1 cellular context compared by ENCODE assay signal in genomic region chr16:88023786-88024185, GRCh38.
TF ChIP-seq lines count a peak whose summit lies in the region.

No MANE protein-coding gene starts in this region.

TF ChIP-seq in GM23338, 12 proteins besides CTCF, POLR2A, EP300 and RAD21 (continued from another document):
- TF ChIP-seq REST (IDR thresholded peaks at IDR 0.05; ENCODE audit: unreplicated experiment) (no peak), ZNF331 (CRISPR knock-in tag; IDR thresholded peaks at IDR 0.05; ENCODE audit: low read depth) (no peak), NANOG (IDR thresholded peaks at IDR 0.05; ENCODE audit: borderline replicate concordance) (no peak), CREB1 (CRISPR knock-in tag; IDR thresholded peaks at IDR 0.05; ENCODE audit: low read depth) (no peak)
TF ChIP-seq in GM23338: peak in this region for 0.
